ENCODE assay signal across 16 cellular contexts in genomic region chr11:95888852-95889251, GRCh38. TPM values are rescaled to one million over a fixed set of nuclear protein-coding genes. Genes with fewer than 3 reads are reported as not detected.
DNase-seq lines count a peak whose midpoint lies in the region; ATAC-seq and TF ChIP-seq lines count a peak whose summit lies in the region.
"Had no signal": no experiment of that assay in that cellular context is flagged by ENCODE, and none has a peak within 500 bp of the region (broad histone marks: within the 10 kb centered on the region; RNA-seq: fewer than 3 reads in every experiment).

No MANE protein-coding gene starts in this region.

- H3K9ac ChIP-seq in DND-41 (ENCODE audit: low read depth, low read length), result no peak overlapping the region

- H3K9me3 Mint-ChIP-seq in activated naive CD4-positive, alpha-beta T cell treated with anti-CD3 and anti-CD28 coated beads, Interleukin-2, amount 50 U/mL, for 72 hours, result no peaks in the 10 kb centered on the region
- H3K9me3 Mint-ChIP-seq in activated naive CD4-positive, alpha-beta T cell treated with anti-CD3 and anti-CD28 coated beads for 36 hours, result no peaks in the 10 kb centered on the region
- H3K9me3 Mint-ChIP-seq in activated T-helper 1 cell treated with anti-CD3 and anti-CD28 coated beads, Interleukin-12 subunit alpha, Interleukin-12 subunit beta, Interleukin-2, Interleukin-4 antibody, amounts not matched to agents 30 ng/mL and 10 ng/mL and 1 ng/mL, durations not matched to agents 14 hours and 24 hours and 36 hours, result no peaks in the 10 kb centered on the region
- H3K9me3 Mint-ChIP-seq: CD4-positive, alpha-beta T cell; H9; IgD-negative memory B cell had no signal

- H3K4me2 ChIP-seq in DND-41 (ENCODE audit: insufficient read depth, low read length), result no peak overlapping the region

- H3K27me3 ChIP-seq in DND-41 (ENCODE audit: insufficient read depth, low read length, poor library complexity), result no peaks in the 10 kb centered on the region

- H3K4me1 ChIP-seq in DND-41 (ENCODE audit: insufficient read depth, low read length), result no peaks in the 10 kb centered on the region

- no peak overlapping the region for H3K4me3 ChIP-seq in DND-41 (ENCODE audit: low read depth in 1 of 2, low read length in 2 of 2)

- no peaks in the 10 kb centered on the region for H3K27me3 Mint-ChIP-seq in activated naive CD4-positive, alpha-beta T cell treated with anti-CD3 and anti-CD28 coated beads for 36 hours (ENCODE audit: low read depth)
- H3K27me3 Mint-ChIP-seq in activated T-helper 1 cell treated with anti-CD3 and anti-CD28 coated beads, Interleukin-12 subunit alpha, Interleukin-12 subunit beta, Interleukin-2, Interleukin-4 antibody, amounts not matched to agents 30 ng/mL and 10 ng/mL and 1 ng/mL, durations not matched to agents 14 hours and 24 hours and 36 hours (ENCODE audit: insufficient read depth), result no peaks in the 10 kb centered on the region
- H3K27me3 Mint-ChIP-seq: CD4-positive, alpha-beta T cell; IgD-negative memory B cell had no signal

- H3K79me2 ChIP-seq in DND-41 (ENCODE audit: insufficient read depth, low read length), result peaks cover 15% of the 10 kb centered on the region; the same call in 1 of the 2 replicates

- H3K27ac ChIP-seq in DND-41 (ENCODE audit: low read length), result no peak overlapping the region
- H3K27ac ChIP-seq: C4-2B had no signal

- no peak overlapping the region for H3K27ac Mint-ChIP-seq in activated naive CD4-positive, alpha-beta T cell treated with anti-CD3 and anti-CD28 coated beads, Interleukin-2, amount 50 U/mL, for 72 hours
- no peak overlapping the region for H3K27ac Mint-ChIP-seq in activated naive CD4-positive, alpha-beta T cell treated with anti-CD3 and anti-CD28 coated beads for 36 hours
- peak overlapping the region; percentile 21 for H3K27ac Mint-ChIP-seq in activated T-helper 1 cell treated with anti-CD3 and anti-CD28 coated beads, Interleukin-12 subunit alpha, Interleukin-12 subunit beta, Interleukin-2, Interleukin-4 antibody, amounts not matched to agents 30 ng/mL and 10 ng/mL and 1 ng/mL, durations not matched to agents 14 hours and 24 hours and 36 hours
- H3K27ac Mint-ChIP-seq: CD4-positive, alpha-beta T cell; H9 had no signal

- no peaks in the 10 kb centered on the region; the same call in 1 of the 2 replicates for H4K20me1 ChIP-seq in DND-41 (ENCODE audit: insufficient read depth, low read length)

- no peak overlapping the region for H3K4me3 Mint-ChIP-seq in activated naive CD4-positive, alpha-beta T cell treated with anti-CD3 and anti-CD28 coated beads for 36 hours
- H3K4me3 Mint-ChIP-seq in activated T-helper 1 cell treated with anti-CD3 and anti-CD28 coated beads, Interleukin-12 subunit alpha, Interleukin-12 subunit beta, Interleukin-2, Interleukin-4 antibody, amounts not matched to agents 30 ng/mL and 10 ng/mL and 1 ng/mL, durations not matched to agents 14 hours and 24 hours and 36 hours, result no peak overlapping the region
- H3K4me3 Mint-ChIP-seq: CD4-positive, alpha-beta T cell; H9; IgD-negative memory B cell had no signal

- H3K9me3 ChIP-seq in DND-41 (ENCODE audit: insufficient read depth, low read length, severe bottlenecking), result no peaks in the 10 kb centered on the region

- DNase-seq in activated naive CD4-positive, alpha-beta T cell treated with anti-CD3 and anti-CD28 coated beads, Interleukin-2, amount 50 U/mL, for 72 hours (ENCODE audit: low spot score in 2 of 2), result no peak
- DNase-seq in activated naive CD4-positive, alpha-beta T cell treated with anti-CD3 and anti-CD28 coated beads for 36 hours, result no peak
- DNase-seq in DND-41, result no peak
- DNase-seq in activated T-helper 1 cell treated with anti-CD3 and anti-CD28 coated beads, Interleukin-12 subunit alpha, Interleukin-12 subunit beta, Interleukin-2, Interleukin-4 antibody, amounts not matched to agents 30 ng/mL and 10 ng/mL and 1 ng/mL, durations not matched to agents 14 hours and 24 hours and 36 hours (ENCODE audit: low spot score), result no peak
- no peak for DNase-seq in activated effector memory CD4-positive, alpha-beta T cell treated with anti-CD3 and anti-CD28 coated beads, Interleukin-2, amount 50 U/mL, for 16 hours
- DNase-seq in pons (ENCODE audit: low spot score), result no peak
- DNase-seq: ACHN; CD4-positive, alpha-beta T cell; DMS153; DMS79; GF-D8; H9 had no signal

- H3K36me3 ChIP-seq in DND-41 (ENCODE audit: insufficient read depth, low read length), result peaks cover 19% of the 10 kb centered on the region

- peaks cover 9% of the 10 kb centered on the region for H3K4me1 Mint-ChIP-seq in activated naive CD4-positive, alpha-beta T cell treated with anti-CD3 and anti-CD28 coated beads for 36 hours (ENCODE audit: low read depth)
- peaks cover 6% of the 10 kb centered on the region for H3K4me1 Mint-ChIP-seq in activated T-helper 1 cell treated with anti-CD3 and anti-CD28 coated beads, Interleukin-12 subunit alpha, Interleukin-12 subunit beta, Interleukin-2, Interleukin-4 antibody, amounts not matched to agents 30 ng/mL and 10 ng/mL and 1 ng/mL, durations not matched to agents 14 hours and 24 hours and 36 hours (ENCODE audit: low read depth)
- H3K4me1 Mint-ChIP-seq: H9 had no signal

- TF ChIP-seq CTCF in DND-41 (IDR thresholded peaks at IDR 0.05; ENCODE audit: borderline replicate concordance, extremely low read depth, low read length, poor library complexity, severe bottlenecking), result no peak

- CTCF ChIA-PET in activated naive CD4-positive, alpha-beta T cell treated with anti-CD3 and anti-CD28 coated beads for 36 hours (lab: Charles Lee), result no interaction called here

- peak; percentile 48 to 86 for ATAC-seq in activated naive CD4-positive, alpha-beta T cell treated with anti-CD3 and anti-CD28 coated beads, Interleukin-2, amount 50 U/mL, for 72 hours
- peak; percentile 68; the same call in 2 of the 3 replicates for ATAC-seq in DND-41 (ENCODE audit: insufficient read depth, low read depth)
- ATAC-seq in GM21737 (IDR thresholded peaks at IDR 0.05; ENCODE audit: unreplicated experiment), result no peak
- ATAC-seq: HepG2 had no signal

- no peak overlapping the region for H2AFZ ChIP-seq in DND-41 (ENCODE audit: low read depth, low read length)

- no peaks in the 10 kb centered on the region for H3K36me3 Mint-ChIP-seq in activated naive CD4-positive, alpha-beta T cell treated with anti-CD3 and anti-CD28 coated beads, Interleukin-2, amount 50 U/mL, for 72 hours
- H3K36me3 Mint-ChIP-seq in activated naive CD4-positive, alpha-beta T cell treated with anti-CD3 and anti-CD28 coated beads for 36 hours (ENCODE audit: low read depth), result peaks cover 13% of the 10 kb centered on the region
- H3K36me3 Mint-ChIP-seq in activated T-helper 1 cell treated with anti-CD3 and anti-CD28 coated beads, Interleukin-12 subunit alpha, Interleukin-12 subunit beta, Interleukin-2, Interleukin-4 antibody, amounts not matched to agents 30 ng/mL and 10 ng/mL and 1 ng/mL, durations not matched to agents 14 hours and 24 hours and 36 hours (ENCODE audit: low read depth), result no peaks in the 10 kb centered on the region

- intact Hi-C loops in activated naive CD4-positive, alpha-beta T cell treated with anti-CD3 and anti-CD28 coated beads for 36 hours (cut with micrococcal nuclease), result no loop called here
- intact Hi-C loops in activated T-helper 1 cell treated with anti-CD3 and anti-CD28 coated beads, Interleukin-12 subunit alpha, Interleukin-12 subunit beta, Interleukin-2, Interleukin-4 antibody, amounts not matched to agents 30 ng/mL and 10 ng/mL and 1 ng/mL, durations not matched to agents 14 hours and 24 hours and 36 hours (cut with micrococcal nuclease), result no loop called here

RNA-seq across cellular contexts. Expression of gene MTMR2, which starts 35.1 kb away (rescaled TPM):
- 10 to 100 TPM; 20.3 to 32.1 TPM for total RNA-seq in activated naive CD4-positive, alpha-beta T cell treated with anti-CD3 and anti-CD28 coated beads, Interleukin-2, amount 50 U/mL, for 72 hours
- 10 to 100 TPM; 32.5 to 34.6 TPM for total RNA-seq in activated naive CD4-positive, alpha-beta T cell treated with anti-CD3 and anti-CD28 coated beads for 36 hours
- total RNA-seq in activated T-helper 1 cell treated with anti-CD3 and anti-CD28 coated beads, Interleukin-12 subunit alpha, Interleukin-12 subunit beta, Interleukin-2, Interleukin-4 antibody, amounts not matched to agents 30 ng/mL and 10 ng/mL and 1 ng/mL, durations not matched to agents 14 hours and 24 hours and 36 hours, result 41.3 and 41.7 TPM in 2 replicates
